Comparison of ENCODE assay signal across 36 cellular contexts in the genomic region with DNA sequence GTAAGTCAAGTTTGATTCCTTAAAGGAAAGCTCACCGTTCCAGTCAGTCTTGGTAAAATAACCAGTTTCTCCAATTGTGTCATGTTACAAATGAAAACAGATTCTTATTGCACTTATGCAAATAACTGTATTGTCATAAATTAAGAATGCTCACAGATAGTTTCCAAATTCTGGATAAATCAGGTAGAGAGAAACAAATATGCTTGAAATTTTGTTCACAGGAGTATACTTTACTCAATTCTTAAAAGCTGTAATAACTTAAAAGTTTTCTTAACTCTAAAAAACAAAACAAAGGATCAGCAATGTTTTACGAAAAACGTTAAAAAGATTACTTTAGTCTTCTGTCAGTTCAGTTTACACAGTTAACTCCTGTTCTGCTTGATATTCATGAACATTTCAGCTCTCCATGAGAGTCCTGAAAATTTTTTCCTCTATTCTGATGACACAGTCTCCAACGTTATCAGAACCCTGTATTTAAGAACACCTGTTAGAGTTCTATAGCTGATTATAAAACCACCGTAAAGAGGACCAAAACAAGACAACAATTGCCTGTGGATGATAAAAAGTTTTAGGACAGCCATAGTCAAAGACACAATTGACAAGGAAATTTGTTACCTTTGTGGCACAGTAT. TPM values are rescaled to one million over a fixed set of nuclear protein-coding genes. Genes with fewer than 3 reads are reported as not detected.
"Had no signal": no experiment of that assay in that cellular context is flagged by ENCODE, and none has a peak within 500 bp of the region (broad histone marks: within the 10 kb centered on the region; RNA-seq: fewer than 3 reads in every experiment).

No MANE protein-coding gene starts in this region.

- H3K4me1 ChIP-seq: adrenal gland, body of pancreas, breast epithelium had no signal

- H3K4me3 ChIP-seq: adrenal gland, body of pancreas, breast epithelium had no signal

- H3K9me3 ChIP-seq: adrenal gland, body of pancreas had no signal

- FAIRE-seq: astrocyte, colon, TTC549 had no signal

- H3K36me3 ChIP-seq: adrenal gland, brain microvascular endothelial cell, breast epithelium had no signal

- H3K27ac ChIP-seq: adrenal gland, body of pancreas, brain microvascular endothelial cell, breast epithelium, VCaP had no signal

- H3K27me3 ChIP-seq: body of pancreas, brain microvascular endothelial cell, breast epithelium had no signal

- ATAC-seq: activated CD8-positive, alpha-beta T cell treated with anti-CD3 and anti-CD28 coated beads for 36 hours; activated naive CD4-positive, alpha-beta T cell treated with anti-CD3 and anti-CD28 coated beads, Interleukin-2, amount 50 U/mL, for 72 hours; activated T-cell treated with anti-CD3 and anti-CD28 coated beads, Interleukin-2, amount 50 U/mL, for 4 hours; activated T-cell treated with anti-CD3 and anti-CD28 coated beads, Interleukin-2, amount 50 U/mL, for 72 hours; activated T-helper 17 cell treated with anti-CD3 and anti-CD28 coated beads, Interleukin-2, amount 50 U/mL, for 72 hours; body of pancreas had no signal

- DNase-seq: activated B cell treated with CpG ODN at 0.5 μM for 24 hours; activated CD4-positive, alpha-beta memory T cell treated with anti-CD3 and anti-CD28 coated beads for 36 hours; activated CD4-positive, alpha-beta T cell treated with anti-CD3 and anti-CD28 coated beads for 4 hours; activated CD4-positive, alpha-beta T cell treated with anti-CD3 and anti-CD28 coated beads, Interleukin-2, amount 10 ng/mL, durations not matched to agents 24 days and 14 days; activated CD4-positive, alpha-beta T cell treated with anti-CD3 and anti-CD28 coated beads, Interleukin-2, amount 50 U/mL, for 1 hour; activated CD4-positive, alpha-beta T cell treated with anti-CD3 and anti-CD28 coated beads, Interleukin-2, amount 50 U/mL, for 4 hours; activated CD4-positive, CD25-positive, alpha-beta regulatory T cell treated with anti-CD3 and anti-CD28 coated beads, Interleukin-2, amount 50 U/mL, for 72 hours; activated CD8-positive, alpha-beta memory T cell treated with anti-CD3 and anti-CD28 coated beads, Interleukin-2, amount 50 U/mL, for 4 hours; activated CD8-positive, alpha-beta T cell treated with anti-CD3 and anti-CD28 coated beads for 36 hours; activated effector memory CD4-positive, alpha-beta T cell treated with anti-CD3 and anti-CD28 coated beads, Interleukin-2, amount 50 U/mL, for 16 hours; activated gamma-delta T cell treated with Interleukin-2 at 50 U/mL for 16 hours; activated naive CD4-positive, alpha-beta T cell; activated naive CD4-positive, alpha-beta T cell treated with anti-CD3 and anti-CD28 coated beads for 36 hours; activated naive CD4-positive, alpha-beta T cell treated with anti-CD3 and anti-CD28 coated beads, Interleukin-2, amount 50 U/mL, for 16 hours; activated naive CD8-positive, alpha-beta T cell treated with anti-CD3 and anti-CD28 coated beads for 36 hours; activated T-cell treated with anti-CD3 and anti-CD28 coated beads for 4 hours; activated T-cell treated with anti-CD3 and anti-CD28 coated beads, Interleukin-2, amount 50 U/mL, for 1 hour; activated T-cell treated with anti-CD3 and anti-CD28 coated beads, Interleukin-2, amount 50 U/mL, for 4 hours; activated T-cell treated with anti-CD3 and anti-CD28 coated beads, Interleukin-2, amount 50 U/mL, for 72 hours; adrenal gland; amniotic stem cell; aorta; body of pancreas; brain microvascular endothelial cell; central memory CD4-positive, alpha-beta T cell; T-helper 2 cell; T-helper 9 cell had no signal

RNA-seq across cellular contexts. Expression of a gene that starts 4.4 kb away (rescaled TPM):
- total RNA-seq: activated B cell treated with CpG ODN at 0.5 μM for 24 hours; activated naive CD4-positive, alpha-beta T cell treated with anti-CD3 and anti-CD28 coated beads for 36 hours; aorta; astrocyte; body of pancreas; cardiac septum had no signal
- polyA plus RNA-seq: aorta had no signal

RNA-seq across cellular contexts. Expression of a gene that starts 27.9 kb away (rescaled TPM):
- total RNA-seq: activated CD8-positive, alpha-beta memory T cell treated with anti-CD3 and anti-CD28 coated beads for 36 hours; activated naive CD4-positive, alpha-beta T cell treated with anti-CD3 and anti-CD28 coated beads for 36 hours; body of pancreas; cardiac septum had no signal
